19 cellular contexts compared by ENCODE assay signal in genomic region chr18:48819276-48819675, GRCh38.
DNase-seq lines count a peak whose midpoint lies in the region; ATAC-seq and TF ChIP-seq lines count a peak whose summit lies in the region.
"Had no signal": no experiment of that assay in that cellular context is flagged by ENCODE, and none has a peak within 500 bp of the region (broad histone marks: within the 10 kb centered on the region; RNA-seq: fewer than 3 reads in every experiment).

No MANE protein-coding gene starts in this region.

- H3K9me3 Mint-ChIP-seq in mesothelial cell of epicardium (peaks cover 4% of the 10 kb centered on the region), type B pancreatic cell (peaks cover 14% of the 10 kb centered on the region)
- H3K9me3 Mint-ChIP-seq: activated CD4-positive, alpha-beta T cell treated with anti-CD3 and anti-CD28 coated beads, Interleukin-2, amount 10 ng/mL, durations not matched to agents 24 days and 14 days; CD8-positive, alpha-beta memory T cell; effector memory CD8-positive, alpha-beta T cell had no signal

- H3K27ac Mint-ChIP-seq in mesothelial cell of epicardium (no peak overlapping the region), type B pancreatic cell (no peak overlapping the region)
- H3K27ac Mint-ChIP-seq: activated CD4-positive, alpha-beta T cell treated with anti-CD3 and anti-CD28 coated beads, Interleukin-2, amount 10 ng/mL, durations not matched to agents 24 days and 14 days had no signal

- no peak overlapping the region for H3K4me3 Mint-ChIP-seq in mesothelial cell of epicardium
- no peak overlapping the region for H3K4me3 Mint-ChIP-seq in type B pancreatic cell
- H3K4me3 Mint-ChIP-seq: activated CD4-positive, alpha-beta T cell treated with anti-CD3 and anti-CD28 coated beads, Interleukin-2, amount 10 ng/mL, durations not matched to agents 24 days and 14 days; CD8-positive, alpha-beta memory T cell; effector memory CD8-positive, alpha-beta T cell; T-cell had no signal

- peaks cover 5% of the 10 kb centered on the region for H3K4me1 Mint-ChIP-seq in mesothelial cell of epicardium
- H3K4me1 Mint-ChIP-seq in type B pancreatic cell (ENCODE audit: unreplicated experiment): peaks cover 21% of the 10 kb centered on the region

- DNase-seq in activated T-cell treated with anti-CD3 and anti-CD28 coated beads, Interleukin-2, amount 50 U/mL, for 1 hour: peak; percentile 8
- DNase-seq in activated T-cell treated with anti-CD3 and anti-CD28 coated beads for 4 hours: no peak
- DNase-seq in mesothelial cell of epicardium (ENCODE audit: low spot score in 2 of 2, unreplicated experiment in 2 of 2): peak; percentile 11 to 22
- peak; percentile 50 for DNase-seq in type B pancreatic cell (ENCODE audit: extremely low spot score, unreplicated experiment)
- no peak for DNase-seq in SW 1271 (lab: John Stamatoyannopoulos, UW)
- no peak for DNase-seq in activated effector memory CD4-positive, alpha-beta T cell treated with Interleukin-2 at 50 U/mL for 16 hours
- no peak for DNase-seq in NCI-H187 treated with DMSO at 0.1 percent for 48 hours (lab: John Stamatoyannopoulos, UW)
- DNase-seq: activated CD4-positive, alpha-beta T cell treated with anti-CD3 and anti-CD28 coated beads, Interleukin-2, amount 10 ng/mL, durations not matched to agents 24 days and 14 days; effector memory CD8-positive, alpha-beta T cell; EL; Karpas-422; NCI-H146; NCI-H526 had no signal

- peak; percentile 31 for ATAC-seq in esophagus mucosa
- ATAC-seq: A549; effector memory CD8-positive, alpha-beta T cell; GM12878; Panc1; T-cell had no signal

- no peaks in the 10 kb centered on the region for H3K27me3 Mint-ChIP-seq in mesothelial cell of epicardium (ENCODE audit: low read depth)
- no peaks in the 10 kb centered on the region for H3K27me3 Mint-ChIP-seq in type B pancreatic cell
- H3K27me3 Mint-ChIP-seq: CD8-positive, alpha-beta memory T cell; effector memory CD8-positive, alpha-beta T cell; T-cell had no signal

- no peak for TF ChIP-seq CTCF in mesothelial cell of epicardium (IDR thresholded peaks at IDR 0.05; ENCODE audit: unreplicated experiment)
- TF ChIP-seq CTCF in type B pancreatic cell (conservative IDR thresholded peaks at IDR 0.05): no peak

- H3K36me3 Mint-ChIP-seq in mesothelial cell of epicardium (peaks cover 34% of the 10 kb centered on the region), type B pancreatic cell (peaks cover 32% of the 10 kb centered on the region)

Comparison
In these comparisons a context has a peak if more than half of its experiments do, and no peak if none do; other contexts are left out.
1. DNase-seq: peak in activated T-cell treated with anti-CD3 and anti-CD28 coated beads, Interleukin-2, amount 50 U/mL, for 1 hour (single experiment), mesothelial cell of epicardium (2 of 2) and type B pancreatic cell (single experiment); none in activated T-cell treated with anti-CD3 and anti-CD28 coated beads for 4 hours (single experiment), SW 1271 (0 of 2), activated effector memory CD4-positive, alpha-beta T cell treated with Interleukin-2 at 50 U/mL for 16 hours (single experiment) and NCI-H187 treated with DMSO at 0.1 percent for 48 hours (single experiment).